Comparison of ENCODE assay signal across 19 cellular contexts in the genomic region with DNA sequence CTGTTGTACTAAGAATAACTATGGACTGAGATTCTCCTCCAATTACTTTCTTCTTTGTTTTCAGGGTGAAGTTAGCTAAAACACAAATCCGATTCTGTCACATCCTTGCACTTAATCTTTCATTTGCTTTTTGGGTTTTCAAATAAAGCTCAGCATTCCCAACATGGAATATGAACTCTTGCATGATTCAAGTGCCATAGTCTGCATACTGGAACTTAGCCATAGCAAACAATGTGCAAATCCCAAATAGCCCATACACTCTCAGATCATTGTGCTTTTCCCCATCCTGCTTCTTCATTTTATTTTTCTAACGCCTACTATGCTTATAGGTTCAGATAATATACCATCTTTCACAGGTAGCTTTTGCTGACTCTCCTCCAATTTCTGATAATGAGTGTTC.
DNase-seq lines count a peak whose midpoint lies in the region.
"Had no signal": no experiment of that assay in that cellular context is flagged by ENCODE, and none has a peak within 500 bp of the region (broad histone marks: within the 10 kb centered on the region; RNA-seq: fewer than 3 reads in every experiment).

No MANE protein-coding gene starts in this region.

- no peak overlapping the region for H3K9ac ChIP-seq in adipocyte (ENCODE audit: low read length)
- no peak overlapping the region for H3K9ac ChIP-seq in Karpas-422 (ENCODE audit: low read length)

- H3K27ac ChIP-seq in Karpas-422 (ENCODE audit: low read length), result no peak overlapping the region
- H3K27ac ChIP-seq: 22Rv1, A549, C4-2B, HL-60 had no signal

- no peaks in the 10 kb centered on the region for H3K9me3 ChIP-seq in adipocyte (ENCODE audit: control insufficient read depth, low read length)
- peaks cover 7% of the 10 kb centered on the region for H3K9me3 ChIP-seq in Karpas-422 (ENCODE audit: low read length)
- H3K9me3 ChIP-seq: A549, Caco-2 had no signal

- no peaks in the 10 kb centered on the region; the same call in 1 of the 2 replicates for H3K9me2 ChIP-seq in Karpas-422 (replicated peaks; ENCODE audit: insufficient read depth, low read length)

- H2AFZ ChIP-seq in Karpas-422 (ENCODE audit: low read length), result no peak overlapping the region
- H2AFZ ChIP-seq: GM23338 had no signal

- no peaks in the 10 kb centered on the region for H4K20me1 ChIP-seq in Karpas-422 (ENCODE audit: insufficient read depth, low read depth, low read length)

- no peaks in the 10 kb centered on the region for H3K79me2 ChIP-seq in Karpas-422 (ENCODE audit: low read length)

- H3K4me1 ChIP-seq in adipocyte (ENCODE audit: control insufficient read depth, insufficient read depth, low read length) (no peaks in the 10 kb centered on the region), Karpas-422 (ENCODE audit: low read length) (no peaks in the 10 kb centered on the region)
- H3K4me1 ChIP-seq: A549, Caco-2 had no signal

- H3K27me3 ChIP-seq in adipocyte (replicated peaks; ENCODE audit: control insufficient read depth, insufficient read depth, low read length) (no peaks in the 10 kb centered on the region), Karpas-422 (ENCODE audit: low read length) (no peaks in the 10 kb centered on the region)

- H3K4me2 ChIP-seq in Karpas-422 (ENCODE audit: low read depth, low read length, poor library complexity, severe bottlenecking), result no peak overlapping the region
- H3K4me2 ChIP-seq: A549, GM23338 had no signal

- H3K4me3 ChIP-seq in adipocyte (ENCODE audit: low read length) (no peak overlapping the region), skeletal muscle cell (ENCODE audit: low read depth, low read length) (no peak overlapping the region), Karpas-422 (ENCODE audit: low read length) (no peak overlapping the region)
- H3K4me3 ChIP-seq: A549, GM23338 had no signal

- peak; percentile 32 for DNase-seq in NCI-H1092 treated with DMSO at 0.1 percent for 48 hours (lab: John Stamatoyannopoulos, UW)
- DNase-seq in NCI-H1092 (lab: John Stamatoyannopoulos, UW), result no peak
- peak; percentile 57 for DNase-seq in adipocyte (ENCODE audit: low read depth)
- DNase-seq in fibroblast of peridontal ligament (ENCODE audit: extremely low read depth), result peak; percentile 70
- peak; percentile 19 for DNase-seq in skeletal muscle cell (ENCODE audit: low read depth)
- DNase-seq in DMS114 treated with DMSO at 0.1 percent for 48 hours (lab: John Stamatoyannopoulos, UW; ENCODE audit: unreplicated experiment), result no peak
- no peak for DNase-seq in Karpas-422
- DNase-seq: AML-193; Caco-2; CD4-positive, alpha-beta T cell; DMS153; DMS79; GF-D8; HCEC 1CT had no signal

- H3K36me3 ChIP-seq in adipocyte (ENCODE audit: control insufficient read depth, insufficient read depth, low read length, severe bottlenecking) (no peaks in the 10 kb centered on the region), Karpas-422 (ENCODE audit: insufficient read depth, low read length) (no peaks in the 10 kb centered on the region)

Comparison
In these comparisons a context has a peak if more than half of its experiments do, and no peak if none do; other contexts are left out.
1. DNase-seq: peak in NCI-H1092 treated with DMSO at 0.1 percent for 48 hours (single experiment), adipocyte (single experiment), fibroblast of peridontal ligament (single experiment) and skeletal muscle cell (single experiment); none in NCI-H1092 (single experiment), DMS114 treated with DMSO at 0.1 percent for 48 hours (single experiment) and Karpas-422 (single experiment).